10 cellular contexts compared by ENCODE assay signal in the genomic region with DNA sequence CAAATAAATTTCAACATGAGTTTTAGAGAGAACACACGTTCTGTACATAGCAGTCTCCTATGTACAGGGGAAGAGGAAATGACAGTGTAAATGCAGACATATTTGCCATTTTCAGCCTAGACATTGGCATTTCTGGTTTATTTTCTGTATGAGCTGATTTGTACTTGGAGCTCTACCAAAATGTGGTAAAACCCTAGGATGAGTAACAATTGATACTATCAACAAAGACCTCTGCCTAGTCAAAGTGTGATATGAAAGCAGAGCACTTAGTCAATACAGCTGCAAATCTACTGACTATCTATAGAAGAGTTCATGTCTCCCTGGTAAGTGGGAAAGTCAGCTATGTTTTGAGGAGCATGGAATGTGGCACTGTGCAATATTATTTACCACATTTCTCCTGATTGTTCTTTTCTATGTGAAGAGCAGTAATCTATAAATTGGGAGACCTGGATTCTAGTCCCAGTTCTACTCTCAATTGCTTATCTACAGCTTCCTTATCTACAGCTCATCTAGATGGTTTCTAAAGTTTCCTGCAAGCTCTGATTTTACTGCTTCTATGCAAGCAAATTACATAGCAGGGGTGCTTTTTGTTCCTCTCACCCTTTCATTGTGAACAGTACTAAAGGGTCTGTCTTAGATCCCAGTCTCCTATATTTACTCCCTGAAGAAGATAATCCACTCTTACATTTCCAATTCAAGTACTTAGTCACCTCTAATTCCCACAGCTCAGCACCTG.
DNase-seq lines count a peak whose midpoint lies in the region; ATAC-seq and TF ChIP-seq lines count a peak whose summit lies in the region.
"Had no signal": no experiment of that assay in that cellular context is flagged by ENCODE, and none has a peak within 500 bp of the region (broad histone marks: within the 10 kb centered on the region; RNA-seq: fewer than 3 reads in every experiment).

No MANE protein-coding gene starts in this region.

- intact Hi-C loops in body of pancreas (cut with DNase I): no loop called here
- intact Hi-C loops in natural killer cell (cut with micrococcal nuclease): no loop called here

- H3K4me3 ChIP-seq in foreskin fibroblast (ENCODE audit: low read depth in 1 of 2, low read length in 2 of 2) (no peak overlapping the region), body of pancreas (no peak overlapping the region)

- H3K4me3 Mint-ChIP-seq in natural killer cell: no peak overlapping the region
- H3K4me3 Mint-ChIP-seq in immature natural killer cell: no peak overlapping the region

- WGBS in body of pancreas, 2 donors: 15 to 41% methylated on average over 1 of the region's 1 CpG

- no peaks in the 10 kb centered on the region for H3K36me3 ChIP-seq in body of pancreas (replicated peaks in 1 of 2; ENCODE audit: insufficient read depth in 1 of 2, low read depth in 2 of 2)

- no peaks in the 10 kb centered on the region for H3K9me3 Mint-ChIP-seq in natural killer cell
- H3K9me3 Mint-ChIP-seq in immature natural killer cell: peaks cover 0 to 4% (median 0%) of the 10 kb centered on the region in 6 donors

- DNase-seq in foreskin fibroblast (peak; percentile 48 to 75), body of pancreas (no peak), natural killer cell (no peak), immature natural killer cell (no peak)
- DNase-seq: activated T-cell treated with anti-CD3 and anti-CD28 coated beads for 4 hours, NCI-H2171 treated with DMSO at 0.1 percent for 48 hours, posterior cingulate gyrus had no signal

- H3K4me1 Mint-ChIP-seq in natural killer cell: no peaks in the 10 kb centered on the region
- no peaks in the 10 kb centered on the region for H3K4me1 Mint-ChIP-seq in immature natural killer cell

- no peak overlapping the region for H3K27ac Mint-ChIP-seq in natural killer cell
- no peak overlapping the region for H3K27ac Mint-ChIP-seq in immature natural killer cell

- H3K9me3 ChIP-seq in body of pancreas: no peaks in the 10 kb centered on the region

- ATAC-seq in GM18867 (IDR thresholded peaks at IDR 0.05; ENCODE audit: unreplicated experiment) (peak; percentile 82), GM21717 (IDR thresholded peaks at IDR 0.05; ENCODE audit: unreplicated experiment) (peak; percentile 88), HG03432 (IDR thresholded peaks at IDR 0.05; ENCODE audit: unreplicated experiment) (peak; percentile 88), body of pancreas (no peak), natural killer cell (no peak)

- H3K27me3 Mint-ChIP-seq in natural killer cell (ENCODE audit: low read depth in 2 of 2) (peaks cover 17 to 55% of the 10 kb centered on the region in 2 donors), immature natural killer cell (ENCODE audit: low read depth in 3 of 3) (peaks cover 5 to 8% (median 5%) of the 10 kb centered on the region in 3 donors)

- H3K36me3 Mint-ChIP-seq in natural killer cell: no peaks in the 10 kb centered on the region
- no peaks in the 10 kb centered on the region for H3K36me3 Mint-ChIP-seq in immature natural killer cell

- no peak for TF ChIP-seq CTCF in foreskin fibroblast (IDR thresholded peaks at IDR 0.05; ENCODE audit: low read depth, low read length)
- TF ChIP-seq CTCF in body of pancreas (IDR thresholded peaks at IDR 0.05): no peak
- TF ChIP-seq CTCF in natural killer cell (IDR thresholded peaks at IDR 0.05): no peak

- no peaks in the 10 kb centered on the region for H3K4me1 ChIP-seq in body of pancreas

- TF ChIP-seq POLR2A in body of pancreas (IDR thresholded peaks at IDR 0.05): no peak

- no peak overlapping the region for H3K27ac ChIP-seq in body of pancreas

- no peaks in the 10 kb centered on the region for H3K27me3 ChIP-seq in body of pancreas

Comparison
In these comparisons a context has a peak if more than half of its experiments do, and no peak if none do; other contexts are left out.
1. ATAC-seq: peak in GM18867 (single experiment), GM21717 (single experiment) and HG03432 (single experiment); none in body of pancreas (single experiment) and natural killer cell (0 of 3).
2. DNase-seq: peak in foreskin fibroblast (2 of 2); none in body of pancreas (0 of 4), natural killer cell (single experiment) and immature natural killer cell (0 of 3).